In the genomic region with DNA sequence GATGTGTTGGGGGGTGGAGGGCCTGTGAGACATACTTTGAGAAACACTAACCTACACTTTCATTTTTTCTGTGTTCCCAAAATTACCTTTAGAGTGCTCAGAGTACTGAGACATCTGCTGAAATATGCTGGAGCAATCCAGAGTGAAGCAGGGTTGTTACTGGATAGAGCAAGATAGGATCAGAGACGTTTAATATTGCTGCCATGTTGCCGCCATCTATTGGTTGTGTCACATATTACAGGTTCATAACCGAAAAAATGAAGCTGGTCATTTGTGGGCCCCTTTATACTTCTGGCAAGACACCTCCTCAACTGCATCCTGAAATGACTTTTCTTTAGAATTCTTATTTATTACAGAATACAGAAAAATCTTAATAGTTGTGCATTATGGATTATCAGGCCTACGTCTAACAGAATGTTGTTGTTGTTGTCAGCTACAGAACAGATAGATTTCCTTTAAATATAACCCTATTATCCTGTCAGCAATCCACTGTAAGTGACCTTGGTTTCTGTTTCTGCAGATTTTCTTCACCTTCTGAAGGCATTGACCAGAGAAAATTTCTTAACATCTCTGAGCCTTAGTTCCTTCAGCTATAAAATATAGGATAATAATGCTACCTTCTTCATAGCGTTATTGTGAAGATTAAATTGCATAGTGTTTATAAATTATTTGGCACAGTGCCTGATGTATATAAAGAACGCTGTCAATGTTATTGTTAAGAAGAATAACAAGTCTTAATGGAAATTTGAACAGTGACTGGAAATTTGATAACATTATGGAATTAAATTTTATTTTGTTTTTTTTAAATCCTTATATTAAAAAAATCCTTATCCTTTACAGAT, we compare ENCODE assay signal across 8 cellular contexts. TPM values are rescaled to one million over a fixed set of nuclear protein-coding genes. Genes with fewer than 3 reads are reported as not detected.
DNase-seq lines count a peak whose midpoint lies in the region; ATAC-seq and TF ChIP-seq lines count a peak whose summit lies in the region.

No MANE protein-coding gene starts in this region.

- H4K5ac ChIP-seq in mesendoderm (ENCODE audit: low read length): no peak overlapping the region

- no peaks in the 10 kb centered on the region for H3K9me3 Mint-ChIP-seq in effector memory CD8-positive, alpha-beta T cell

- no peak overlapping the region for H3K4me3 ChIP-seq in HEK293 (ENCODE audit: low read depth, low read length)
- H3K4me3 ChIP-seq in mesendoderm (ENCODE audit: low read length): no peak overlapping the region
- H3K4me3 ChIP-seq in aorta (ENCODE audit: low read length in 2 of 2): no peak overlapping the region

- H3K23ac ChIP-seq in mesendoderm (ENCODE audit: low read length): no peak overlapping the region

- peaks cover 3% of the 10 kb centered on the region for H3K36me3 Mint-ChIP-seq in T-helper 17 cell (ENCODE audit: low read depth)
- H3K36me3 Mint-ChIP-seq in effector memory CD8-positive, alpha-beta T cell (ENCODE audit: insufficient read depth): peaks cover 4% of the 10 kb centered on the region

- no peaks in the 10 kb centered on the region for H3K27me3 ChIP-seq in mesendoderm (ENCODE audit: insufficient read depth, low read length, poor library complexity)
- H3K27me3 ChIP-seq in aorta (ENCODE audit: control insufficient read depth in 1 of 2, insufficient read depth in 2 of 2, low read length in 1 of 2): no peaks in the 10 kb centered on the region

- H3K4ac ChIP-seq in mesendoderm (ENCODE audit: low read depth, low read length): no peak overlapping the region

- peak; percentile 68 for TF ChIP-seq CTCF in HEK293 (tag by site-specific recombination; IDR thresholded peaks at IDR 0.05)

- H3K79me1 ChIP-seq in mesendoderm (ENCODE audit: low read length): no peaks in the 10 kb centered on the region

- intact Hi-C loops in aorta (cut with DNase I): loop anchor here (5.0 to 10.0 kb wide), 6 partner anchors 130 to 413 kb away; a partner anchor contains a TSS

- H3K18ac ChIP-seq in mesendoderm (ENCODE audit: low read length): no peak overlapping the region

- H3K9ac ChIP-seq in mesendoderm (ENCODE audit: low read length): no peak overlapping the region

- no peak overlapping the region for H3K56ac ChIP-seq in mesendoderm (ENCODE audit: low read length)

- H2BK120ac ChIP-seq in mesendoderm (ENCODE audit: low read depth, low read length): no peak overlapping the region

- H2BK15ac ChIP-seq in mesendoderm (replicated peaks; ENCODE audit: low read depth): no peak overlapping the region

- no peak overlapping the region for H2BK5ac ChIP-seq in mesendoderm (ENCODE audit: low read length)

- no peak overlapping the region for H3K27ac ChIP-seq in HEK293 (ENCODE audit: extremely low read depth, low read depth, low read length)
- no peak overlapping the region for H3K27ac ChIP-seq in mesendoderm (ENCODE audit: low read depth, low read length)
- H3K27ac ChIP-seq in aorta (ENCODE audit: low read depth in 1 of 2, low read length in 2 of 2): no peak overlapping the region

- H2AK5ac ChIP-seq in mesendoderm (ENCODE audit: low read length): no peak overlapping the region

- CTCF ChIA-PET in HEK293 (lab: Yijun Ruan, JAX): interaction anchor here (0.6 to 8.2 kb wide), 37 partner anchors 15 to 1177 kb away, joined by 3 to 106 read pairs (median 3); a partner anchor contains a TSS

- POLR2A ChIA-PET in HEK293 (lab: Yijun Ruan, JAX): interaction anchor here (0.6 to 1.9 kb wide), 3 partner anchors 129 to 696 kb away, joined by 3 to 13 read pairs (median 3); a partner anchor contains a TSS

- no peak overlapping the region for H4K8ac ChIP-seq in mesendoderm (ENCODE audit: low read depth, low read length)

- H3K4me1 Mint-ChIP-seq in T-helper 17 cell: peaks cover 33% of the 10 kb centered on the region
- H3K4me1 Mint-ChIP-seq in effector memory CD8-positive, alpha-beta T cell (ENCODE audit: low read depth in 2 of 2): peaks cover 11 to 15% of the 10 kb centered on the region in 2 donors

- WGBS in mesendoderm (ENCODE audit: extremely low coverage, insufficient coverage, low lambda C conversion rate): no CpG with 5 or more reads among the region's 6 CpGs
- WGBS in aorta, 2 donors: 23 to 26% methylated on average over 6 of the region's 6 CpGs

- H3K27me3 Mint-ChIP-seq in T-helper 17 cell: peaks cover 15% of the 10 kb centered on the region
- H3K27me3 Mint-ChIP-seq in effector memory CD8-positive, alpha-beta T cell: peaks cover 9 to 18% of the 10 kb centered on the region in 2 donors

- DNase-seq in activated naive CD4-positive, alpha-beta T cell treated with Interleukin-2 at 50 U/mL for 16 hours: peak; percentile 29
- DNase-seq in activated naive CD4-positive, alpha-beta T cell treated with anti-CD3 and anti-CD28 coated beads, Interleukin-2, amount 50 U/mL, for 16 hours: no peak
- DNase-seq in NCI-H1694 treated with DMSO at 0.1 percent for 48 hours (lab: John Stamatoyannopoulos, UW) (peak; percentile 89), T-helper 17 cell (peak in 1 of 3 donors; percentile 6), mesendoderm (peak; percentile 59), aorta (no peak)
- DNase-seq in effector memory CD8-positive, alpha-beta T cell: peak; percentile 26 to 42 (median 37)

- no peaks in the 10 kb centered on the region for H3K79me2 ChIP-seq in mesendoderm (ENCODE audit: control insufficient read depth, insufficient read depth, low read length)

- no peak overlapping the region for H3K4me2 ChIP-seq in mesendoderm (ENCODE audit: low read length)

- H3K9me3 ChIP-seq in HEK293 (ENCODE audit: control insufficient read depth, insufficient read depth, low read depth, low read length): no peaks in the 10 kb centered on the region
- H3K9me3 ChIP-seq in T-helper 17 cell (ENCODE audit: control insufficient read depth, low read length, poor library complexity, severe bottlenecking): no peaks in the 10 kb centered on the region
- no peaks in the 10 kb centered on the region for H3K9me3 ChIP-seq in aorta (ENCODE audit: control insufficient read depth, low read length)

- H3K4me1 ChIP-seq in HEK293 (ENCODE audit: control insufficient read depth, insufficient read depth, low read length): no peaks in the 10 kb centered on the region
- no peaks in the 10 kb centered on the region for H3K4me1 ChIP-seq in mesendoderm (ENCODE audit: control insufficient read depth, low read depth, low read length)
- no peaks in the 10 kb centered on the region for H3K4me1 ChIP-seq in aorta (ENCODE audit: control insufficient read depth in 1 of 2, insufficient read depth in 2 of 2, low read length in 2 of 2)

- H3K27ac Mint-ChIP-seq in T-helper 17 cell: peak overlapping the region; percentile 14
- no peak overlapping the region for H3K27ac Mint-ChIP-seq in effector memory CD8-positive, alpha-beta T cell

- H3K4me3 Mint-ChIP-seq in T-helper 17 cell: no peak overlapping the region
- no peak overlapping the region for H3K4me3 Mint-ChIP-seq in effector memory CD8-positive, alpha-beta T cell

- H3K36me3 ChIP-seq in HEK293 (ENCODE audit: control insufficient read depth in 2 of 2, insufficient read depth in 1 of 2, low read length in 2 of 2) (no peaks in the 10 kb centered on the region), mesendoderm (ENCODE audit: control insufficient read depth, insufficient read depth, low read length) (no peaks in the 10 kb centered on the region), aorta (ENCODE audit: control insufficient read depth in 1 of 2, insufficient read depth in 2 of 2, low read length in 1 of 2) (no peaks in the 10 kb centered on the region)

- peak; percentile 81 for ATAC-seq in T-helper 17 cell
- ATAC-seq in effector memory CD8-positive, alpha-beta T cell (replicated peaks): peak; percentile 81
- ATAC-seq in aorta (ENCODE audit: low FRiP score): peak; percentile 83

TF ChIP-seq in HEK293, 187 proteins besides CTCF, POLR2A, EP300 and RAD21 (continues in another document):
- peak; percentile 66; the same call in 1 of the 2 replicates for TF ChIP-seq ZNF768 (tag by site-specific recombination; IDR thresholded peaks at IDR 0.05)
- TF ChIP-seq YY2 (tag by site-specific recombination; IDR thresholded peaks at IDR 0.05): no peak
- TF ChIP-seq ZNF292 (tag by site-specific recombination; IDR thresholded peaks at IDR 0.05; ENCODE audit: borderline replicate concordance, low read depth): no peak
- TF ChIP-seq ZBTB17 (tag by site-specific recombination; IDR thresholded peaks at IDR 0.05): 0 out of 2 replicates have a peak, but pooled peaks have one; percentile 46
- no peak for TF ChIP-seq ZNF776 (tag by site-specific recombination; IDR thresholded peaks at IDR 0.05; ENCODE audit: borderline replicate concordance)
- TF ChIP-seq ZNF544 (tag by site-specific recombination; IDR thresholded peaks at IDR 0.05): no peak
- peak; percentile 93 for TF ChIP-seq ZNF654 (tag by site-specific recombination; IDR thresholded peaks at IDR 0.05; ENCODE audit: low read depth)
- no peak for TF ChIP-seq ZNF610 (tag by site-specific recombination; IDR thresholded peaks at IDR 0.05; ENCODE audit: borderline replicate concordance)
- TF ChIP-seq ZNF837 (tag by site-specific recombination; IDR thresholded peaks at IDR 0.05): no peak
- TF ChIP-seq, protein P1, sequence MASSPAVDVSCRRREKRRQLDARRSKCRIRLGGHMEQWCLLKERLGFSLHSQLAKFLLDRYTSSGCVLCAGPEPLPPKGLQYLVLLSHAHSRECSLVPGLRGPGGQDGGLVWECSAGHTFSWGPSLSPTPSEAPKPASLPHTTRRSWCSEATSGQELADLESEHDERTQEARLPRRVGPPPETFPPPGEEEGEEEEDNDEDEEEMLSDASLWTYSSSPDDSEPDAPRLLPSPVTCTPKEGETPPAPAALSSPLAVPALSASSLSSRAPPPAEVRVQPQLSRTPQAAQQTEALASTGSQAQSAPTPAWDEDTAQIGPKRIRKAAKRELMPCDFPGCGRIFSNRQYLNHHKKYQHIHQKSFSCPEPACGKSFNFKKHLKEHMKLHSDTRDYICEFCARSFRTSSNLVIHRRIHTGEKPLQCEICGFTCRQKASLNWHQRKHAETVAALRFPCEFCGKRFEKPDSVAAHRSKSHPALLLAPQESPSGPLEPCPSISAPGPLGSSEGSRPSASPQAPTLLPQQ (tag by site-specific recombination; IDR thresholded peaks at IDR 0.05): peak; percentile 66
- TF ChIP-seq ZNF660 (tag by site-specific recombination; IDR thresholded peaks at IDR 0.05): 0 out of 2 replicates have a peak, but pooled peaks have one; percentile 32
- TF ChIP-seq, protein P2, sequence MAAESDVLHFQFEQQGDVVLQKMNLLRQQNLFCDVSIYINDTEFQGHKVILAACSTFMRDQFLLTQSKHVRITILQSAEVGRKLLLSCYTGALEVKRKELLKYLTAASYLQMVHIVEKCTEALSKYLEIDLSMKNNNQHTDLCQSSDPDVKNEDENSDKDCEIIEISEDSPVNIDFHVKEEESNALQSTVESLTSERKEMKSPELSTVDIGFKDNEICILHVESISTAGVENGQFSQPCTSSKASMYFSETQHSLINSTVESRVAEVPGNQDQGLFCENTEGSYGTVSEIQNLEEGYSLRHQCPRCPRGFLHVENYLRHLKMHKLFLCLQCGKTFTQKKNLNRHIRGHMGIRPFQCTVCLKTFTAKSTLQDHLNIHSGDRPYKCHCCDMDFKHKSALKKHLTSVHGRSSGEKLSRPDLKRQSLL (tag by site-specific recombination; IDR thresholded peaks at IDR 0.05): peak; percentile 72; the same call in 1 of the 2 replicates

RNA-seq across cellular contexts. Expression of a gene that starts 16.2 kb away (rescaled TPM):
- total RNA-seq in T-helper 17 cell (10 to 100 TPM; 49.4 to 64.5 TPM), aorta (10 to 100 TPM; 53.5 to 54.0 TPM)
- 99.0 TPM for polyA plus RNA-seq in mesendoderm (2013, experiment 1 of 2)
- 101 TPM for polyA plus RNA-seq in mesendoderm (2013, experiment 2 of 2)
- 10 to 100 TPM; 48.8 to 69.4 TPM for polyA plus RNA-seq in aorta

Comparison
In these comparisons a context has a peak if more than half of its experiments do, and no peak if none do; other contexts are left out.
1. DNase-seq: peak in activated naive CD4-positive, alpha-beta T cell treated with Interleukin-2 at 50 U/mL for 16 hours (single experiment), NCI-H1694 treated with DMSO at 0.1 percent for 48 hours (single experiment), effector memory CD8-positive, alpha-beta T cell (3 of 3) and mesendoderm (single experiment); none in activated naive CD4-positive, alpha-beta T cell treated with anti-CD3 and anti-CD28 coated beads, Interleukin-2, amount 50 U/mL, for 16 hours (single experiment) and aorta (0 of 2).
2. Peak in every context shown above with its lines, with median percentiles within 50 percentile points of each other: ATAC-seq.